ENCODE assay signal across 15 cellular contexts in genomic region chr2:112059671-112060070, GRCh38. TPM values are rescaled to one million over a fixed set of nuclear protein-coding genes. Genes with fewer than 3 reads are reported as not detected.
DNase-seq lines count a peak whose midpoint lies in the region; ATAC-seq, FAIRE-seq and TF ChIP-seq lines count a peak whose summit lies in the region.
"Had no signal": no experiment of that assay in that cellular context is flagged by ENCODE, and none has a peak within 500 bp of the region (broad histone marks: within the 10 kb centered on the region; RNA-seq: fewer than 3 reads in every experiment).

No MANE protein-coding gene starts in this region.

- no peaks in the 10 kb centered on the region; the same call in 1 of the 2 replicates for H3K27me3 Mint-ChIP-seq in WTC11 (ENCODE audit: low read depth)
- H3K27me3 Mint-ChIP-seq in activated naive CD8-positive, alpha-beta T cell treated with anti-CD3 and anti-CD28 coated beads for 36 hours: no peaks in the 10 kb centered on the region
- H3K27me3 Mint-ChIP-seq: CD4-positive, CD25-positive, alpha-beta regulatory T cell had no signal

- no peak overlapping the region for H3K4ac ChIP-seq in mesendoderm (ENCODE audit: low read depth, low read length)

- POLR2A ChIA-PET in A673 (lab: Charles Lee; ENCODE audit: low non-redundant PET): no interaction called here
- POLR2A ChIA-PET in WTC11 (lab: Charles Lee): no interaction called here

- H3K23ac ChIP-seq in mesendoderm (ENCODE audit: low read length): peak overlapping the region; percentile 1

- CTCF ChIA-PET in A673 (lab: Charles Lee): no interaction called here
- CTCF ChIA-PET in WTC11 (lab: Charles Lee): no interaction called here

- H2AK5ac ChIP-seq in mesendoderm (ENCODE audit: low read length): no peak overlapping the region

- TF ChIP-seq CTCF in A673 (conservative IDR thresholded peaks at IDR 0.05; ENCODE audit: low read depth, low read length) (no peak), WTC11 (IDR thresholded peaks at IDR 0.05) (no peak)

- H3K4me3 ChIP-seq in A673 (ENCODE audit: low read depth, low read length, poor library complexity, severe bottlenecking): no peak overlapping the region
- H3K4me3 ChIP-seq in mesendoderm (ENCODE audit: low read length): no peak overlapping the region
- H3K4me3 ChIP-seq in small intestine (ENCODE audit: low read depth in 1 of 2, low read length in 2 of 2): no peak overlapping the region

- H3K18ac ChIP-seq in mesendoderm (ENCODE audit: low read length): no peak overlapping the region

- H3K79me1 ChIP-seq in mesendoderm (ENCODE audit: low read length): peaks cover 9% of the 10 kb centered on the region

- H3K36me3 ChIP-seq in A673 (ENCODE audit: insufficient read depth, low read length, poor library complexity, severe bottlenecking): peaks cover 20% of the 10 kb centered on the region
- H3K36me3 ChIP-seq in mesendoderm (ENCODE audit: control insufficient read depth, insufficient read depth, low read length): no peaks in the 10 kb centered on the region
- H3K36me3 ChIP-seq in small intestine (ENCODE audit: control insufficient read depth in 2 of 2, insufficient read depth in 2 of 2, low read length in 2 of 2): peaks cover 0 to 11% of the 10 kb centered on the region in 2 donors

- H2BK5ac ChIP-seq in mesendoderm (ENCODE audit: low read length): no peak overlapping the region

- H2BK120ac ChIP-seq in mesendoderm (ENCODE audit: low read depth, low read length): no peak overlapping the region

- H3K27ac Mint-ChIP-seq in WTC11: peak overlapping the region; percentile 1
- H3K27ac Mint-ChIP-seq in activated naive CD8-positive, alpha-beta T cell treated with anti-CD3 and anti-CD28 coated beads for 36 hours: no peak overlapping the region
- H3K27ac Mint-ChIP-seq: CD4-positive, CD25-positive, alpha-beta regulatory T cell had no signal

- no peaks in the 10 kb centered on the region for H3K79me2 ChIP-seq in mesendoderm (ENCODE audit: control insufficient read depth, insufficient read depth, low read length)

- no peak overlapping the region for H4K8ac ChIP-seq in mesendoderm (ENCODE audit: low read depth, low read length)

- H3K9me3 Mint-ChIP-seq in WTC11: peaks cover 14% of the 10 kb centered on the region; the same call in 1 of the 2 replicates
- H3K9me3 Mint-ChIP-seq in activated naive CD8-positive, alpha-beta T cell treated with anti-CD3 and anti-CD28 coated beads for 36 hours: peaks cover 16% of the 10 kb centered on the region
- H3K9me3 Mint-ChIP-seq: CD4-positive, CD25-positive, alpha-beta regulatory T cell had no signal

- no peak for FAIRE-seq in small intestine (lab: Jason Lieb, UNC)

- H3K27me3 ChIP-seq in A673 (replicated peaks; ENCODE audit: insufficient read depth, low read depth, low read length, poor library complexity) (no peaks in the 10 kb centered on the region), mesendoderm (ENCODE audit: insufficient read depth, low read length, poor library complexity) (no peaks in the 10 kb centered on the region), small intestine (ENCODE audit: control insufficient read depth in 2 of 2, insufficient read depth in 2 of 2, low read length in 2 of 2) (no peaks in the 10 kb centered on the region)
- H3K27me3 ChIP-seq: BLaER1 treated with 17β-estradiol and CSF1 and Interleukin-3, amounts not matched to agents 10 nM and 100 nM had no signal

- H3K4me1 ChIP-seq in A673 (ENCODE audit: insufficient read depth, low read length, poor library complexity, severe bottlenecking) (peaks cover 13% of the 10 kb centered on the region), mesendoderm (ENCODE audit: control insufficient read depth, low read depth, low read length) (peaks cover 6% of the 10 kb centered on the region), small intestine (ENCODE audit: control insufficient read depth in 2 of 2, insufficient read depth in 1 of 2, low read depth in 1 of 2, low read length in 1 of 2) (peaks cover 12 to 15% of the 10 kb centered on the region in 2 donors)

- H4K5ac ChIP-seq in mesendoderm (ENCODE audit: low read length): no peak overlapping the region

- no peak overlapping the region for H3K9ac ChIP-seq in mesendoderm (ENCODE audit: low read length)
- H3K9ac ChIP-seq: BLaER1 treated with 17β-estradiol and CSF1 and Interleukin-3, amounts not matched to agents 10 nM and 100 nM had no signal

- WGBS in mesendoderm (ENCODE audit: extremely low coverage, insufficient coverage, low lambda C conversion rate): no CpG with 5 or more reads among the region's 2 CpGs
- WGBS in small intestine, 3 donors: 10 to 59% (median 42%) methylated on average over 2 of the region's 2 CpGs

- BruUV-seq in A673 (replicated peaks; lab: Mats Ljungman, UMichigan): no TSS peak

- ATAC-seq in WTC11 (no peak), GM18907 (IDR thresholded peaks at IDR 0.05; ENCODE audit: unreplicated experiment) (no peak)
- ATAC-seq: HCT116 had no signal

- H3K4me3 Mint-ChIP-seq in WTC11: no peak overlapping the region
- no peak overlapping the region for H3K4me3 Mint-ChIP-seq in activated naive CD8-positive, alpha-beta T cell treated with anti-CD3 and anti-CD28 coated beads for 36 hours

- H2BK15ac ChIP-seq in mesendoderm (replicated peaks; ENCODE audit: low read depth): no peak overlapping the region

- H3K36me3 Mint-ChIP-seq in WTC11: peaks cover 23% of the 10 kb centered on the region
- peaks cover 51% of the 10 kb centered on the region for H3K36me3 Mint-ChIP-seq in activated naive CD8-positive, alpha-beta T cell treated with anti-CD3 and anti-CD28 coated beads for 36 hours

- DNase-seq in A673 (ENCODE audit: low spot score): no peak
- DNase-seq in WTC11 (ENCODE audit: low spot score): no peak
- no peak for DNase-seq in mesendoderm
- DNase-seq in small intestine: peak; percentile 54
- no peak for DNase-seq in activated naive CD8-positive, alpha-beta T cell treated with anti-CD3 and anti-CD28 coated beads for 36 hours
- no peak for DNase-seq in HuH-7 (ENCODE audit: low spot score)
- DNase-seq: 8988T; ACHN; CD4-positive, CD25-positive, alpha-beta regulatory T cell; DMS53; GF-D8 had no signal

- peaks cover 19% of the 10 kb centered on the region for H3K4me1 Mint-ChIP-seq in WTC11
- H3K4me1 Mint-ChIP-seq in activated naive CD8-positive, alpha-beta T cell treated with anti-CD3 and anti-CD28 coated beads for 36 hours: peaks cover 54% of the 10 kb centered on the region

- H3K27ac ChIP-seq in A673 (ENCODE audit: low read depth, low read length, poor library complexity, severe bottlenecking): peak overlapping the region; percentile 2
- H3K27ac ChIP-seq in mesendoderm (ENCODE audit: low read depth, low read length): no peak overlapping the region
- peak overlapping the region; percentile 56 to 68 for H3K27ac ChIP-seq in small intestine (ENCODE audit: low read depth in 1 of 2, low read length in 1 of 2)
- H3K27ac ChIP-seq: BLaER1 treated with 17β-estradiol and CSF1 and Interleukin-3, amounts not matched to agents 10 nM and 100 nM; HL-60 had no signal

- intact Hi-C loops in A673 (cut with micrococcal nuclease; ENCODE audit: unreplicated experiment): loop anchor here (5.0 kb wide), 1 partner anchor 523 kb away; the partner anchor contains the start of gene CHCHD5

- H3K56ac ChIP-seq in mesendoderm (ENCODE audit: low read length): no peak overlapping the region

- H3K9me3 ChIP-seq in A673 (ENCODE audit: low read depth, low read length, poor library complexity, severe bottlenecking): no peaks in the 10 kb centered on the region
- H3K9me3 ChIP-seq in small intestine (ENCODE audit: control insufficient read depth, low read depth): no peaks in the 10 kb centered on the region
- H3K9me3 ChIP-seq: BLaER1 treated with 17β-estradiol and CSF1 and Interleukin-3, amounts not matched to agents 10 nM and 100 nM had no signal

- H3K4me2 ChIP-seq in mesendoderm (ENCODE audit: low read length): no peak overlapping the region

TF ChIP-seq in WTC11, 78 proteins besides CTCF, POLR2A, EP300 and RAD21 (continues in another document):
- TF ChIP-seq HMGA2 (CRISPR knock-in tag; IDR thresholded peaks at IDR 0.05) (no peak), ZNF281 (CRISPR knock-in tag; IDR thresholded peaks at IDR 0.05) (no peak), ZNF121 (CRISPR knock-in tag; IDR thresholded peaks at IDR 0.05) (no peak), CREM (CRISPR knock-in tag; IDR thresholded peaks at IDR 0.05) (no peak), PREB (CRISPR knock-in tag; IDR thresholded peaks at IDR 0.05; ENCODE audit: borderline replicate concordance) (no peak)

RNA-seq across cellular contexts. Expression of gene TMEM87B, which starts 4.6 kb away (rescaled TPM):
- total RNA-seq in A673 (2021): 16.9 and 21.8 TPM in 2 replicates
- total RNA-seq in WTC11 (2021): 9.0 to 12.5 TPM (median 10.6 TPM) in 3 replicates
- 11.2 TPM for polyA plus RNA-seq in mesendoderm (2013, experiment 1 of 2)
- polyA plus RNA-seq in mesendoderm (2013, experiment 2 of 2): 11.0 TPM
- polyA plus RNA-seq in small intestine: 10 to 100 TPM; 17.3 to 29.2 (median 23.0) TPM
- total RNA-seq in activated naive CD8-positive, alpha-beta T cell treated with anti-CD3 and anti-CD28 coated beads for 36 hours: 10 to 100 TPM; 13.3 to 16.9 TPM
